ENCODE assay signal across 35 cellular contexts in the genomic region with DNA sequence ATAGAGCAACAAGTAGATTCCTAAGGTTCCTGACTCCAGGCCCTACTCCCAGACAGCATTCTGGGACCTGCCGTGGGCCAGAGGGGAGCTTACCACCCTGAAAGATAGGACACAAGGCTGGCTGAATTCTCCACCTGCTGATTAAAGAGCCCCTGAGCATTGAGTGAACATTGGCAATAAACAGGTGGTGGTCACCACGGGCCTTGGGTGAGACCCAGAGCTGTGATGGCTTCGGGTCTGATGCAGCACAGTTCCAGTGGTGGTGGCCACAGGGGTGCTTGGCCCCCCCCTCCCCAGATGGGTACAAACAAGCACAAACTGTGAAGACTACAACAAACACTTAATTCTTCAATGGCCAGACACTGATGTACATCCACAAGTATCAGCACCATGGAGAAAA.
"Had no signal": no experiment of that assay in that cellular context is flagged by ENCODE, and none has a peak within 500 bp of the region (broad histone marks: within the 10 kb centered on the region; RNA-seq: fewer than 3 reads in every experiment).

No MANE protein-coding gene starts in this region.

- H3K4me3 ChIP-seq: MG63 had no signal

- DNase-seq: Karpas-422, Kasumi-1, KG1, MG63, MM.1S, MV-4-11, NCI-H1048, NCI-H1092, NCI-H1092 treated with DMSO at 0.1 percent for 48 hours, NCI-H1105, NCI-H1105 treated with DMSO at 0.1 percent for 48 hours, NCI-H1417, NCI-H1417 treated with DMSO at 0.1 percent for 48 hours, NCI-H1436, NCI-H1436 treated with DMSO at 0.1 percent for 48 hours, NCI-H146, NCI-H1694, NCI-H1694 treated with DMSO at 0.1 percent for 48 hours, NCI-H187, NCI-H187 treated with DMSO at 0.1 percent for 48 hours, NCI-H1930, NCI-H2029, NCI-H2029 treated with DMSO at 0.1 percent for 48 hours, NCI-H2081, NCI-H2081 treated with DMSO at 0.1 percent for 48 hours, NCI-H2107, NCI-H2171, NCI-H2171 treated with DMSO at 0.1 percent for 48 hours, NCI-H2227 treated with DMSO at 0.1 percent for 48 hours, NCI-H226, NCI-H345, NCI-H446, NCI-H446 treated with DMSO at 0.1 percent for 48 hours, NCI-H510A had no signal

- H3K27ac ChIP-seq: KMS-11 had no signal

- H3K36me3 ChIP-seq: MG63 had no signal

- H3K9ac ChIP-seq: KMS-11 had no signal

- H3K9me3 ChIP-seq: MG63 had no signal
